Comparison of ENCODE assay signal across 1 cellular context in genomic region chr12:96081596-96081995, GRCh38.
TF ChIP-seq lines count a peak whose summit lies in the region.

No MANE protein-coding gene starts in this region.

TF ChIP-seq in K562, 482 proteins besides CTCF, POLR2A, EP300 and RAD21:
- TF ChIP-seq ZNF3 (CRISPR knock-in tag; IDR thresholded peaks at IDR 0.05): peak; percentile 61; the same call in 1 of the 2 replicates
- no peak for TF ChIP-seq CEBPG (CRISPR knock-in tag; IDR thresholded peaks at IDR 0.05)
- TF ChIP-seq CEBPG (tag; conservative IDR thresholded peaks at IDR 0.05 in 1 of 2, IDR thresholded peaks at IDR 0.05 in 1 of 2): no peak
TF ChIP-seq in K562: peak in this region for 1.
